ENCODE assay signal across 15 cellular contexts in the genomic region with DNA sequence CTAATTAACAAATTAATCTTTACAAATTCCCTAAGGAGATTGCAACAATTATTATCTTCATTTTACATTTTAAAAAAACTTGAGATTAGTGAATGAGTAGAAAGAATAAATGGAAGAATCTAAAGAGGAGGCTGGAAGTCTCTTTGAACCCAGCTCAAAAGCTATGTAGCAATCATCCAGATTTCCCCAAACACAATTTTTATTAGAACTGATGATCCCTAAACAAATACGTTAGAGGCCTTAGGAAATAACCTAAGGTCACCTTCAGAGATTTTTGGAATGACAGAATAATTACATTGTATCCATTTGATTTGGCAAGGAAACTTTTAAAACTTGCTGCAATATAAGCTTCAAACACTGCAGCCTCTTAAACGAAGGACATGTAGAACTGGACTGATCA.
DNase-seq lines count a peak whose midpoint lies in the region; ATAC-seq and TF ChIP-seq lines count a peak whose summit lies in the region.
"Had no signal": no experiment of that assay in that cellular context is flagged by ENCODE, and none has a peak within 500 bp of the region (broad histone marks: within the 10 kb centered on the region; RNA-seq: fewer than 3 reads in every experiment).

No MANE protein-coding gene starts in this region.

- H3K36me3 Mint-ChIP-seq in endothelial cell (ENCODE audit: low read depth, unreplicated experiment), result no peaks in the 10 kb centered on the region
- H3K36me3 Mint-ChIP-seq: CD4-positive, alpha-beta memory T cell had no signal

- H3K36me3 ChIP-seq in MM.1S (replicated peaks; ENCODE audit: insufficient read depth, low read length), result no peaks in the 10 kb centered on the region
- H3K36me3 ChIP-seq: BE2C, HAP-1 had no signal

- H3K4me2 ChIP-seq in MM.1S (ENCODE audit: low read depth, low read length), result no peak overlapping the region

- no peak overlapping the region for H3K9ac ChIP-seq in MM.1S (ENCODE audit: low read length)

- peak overlapping the region; percentile 88 for H3K27ac Mint-ChIP-seq in endothelial cell (ENCODE audit: unreplicated experiment)
- H3K27ac Mint-ChIP-seq: CD4-positive, alpha-beta memory T cell; HFFc6 had no signal

- H2AFZ ChIP-seq in MM.1S (ENCODE audit: low read length), result no peak overlapping the region

- TF ChIP-seq CTCF in HFF-Myc (IDR thresholded peaks at IDR 0.05; ENCODE audit: low read depth, low read length, missing control alignments) (no peak), endothelial cell (IDR thresholded peaks at IDR 0.05; ENCODE audit: unreplicated experiment) (no peak), fibroblast of villous mesenchyme (IDR thresholded peaks at IDR 0.05; ENCODE audit: insufficient read depth, low read depth, low read length) (no peak), MM.1S (IDR thresholded peaks at IDR 0.05; ENCODE audit: low read length) (no peak)

- H3K27me3 ChIP-seq in MM.1S (replicated peaks; ENCODE audit: insufficient read depth, low read length), result no peaks in the 10 kb centered on the region
- H3K27me3 ChIP-seq: BE2C had no signal

- no peaks in the 10 kb centered on the region for H3K4me1 ChIP-seq in MM.1S (ENCODE audit: low read length)
- H3K4me1 ChIP-seq: BE2C had no signal

- no peaks in the 10 kb centered on the region for H3K9me2 ChIP-seq in MM.1S (replicated peaks; ENCODE audit: insufficient read depth, low read length)

- no peaks in the 10 kb centered on the region for H4K20me1 ChIP-seq in MM.1S (ENCODE audit: insufficient read depth, low read length)

- no peak for ATAC-seq in GM21381 (IDR thresholded peaks at IDR 0.05; ENCODE audit: unreplicated experiment)

- no peaks in the 10 kb centered on the region for H3F3A ChIP-seq in MM.1S (ENCODE audit: insufficient read depth, low read length)

- H3K9me3 Mint-ChIP-seq in endothelial cell (ENCODE audit: unreplicated experiment), result no peaks in the 10 kb centered on the region

- H3K27ac ChIP-seq in MM.1S (ENCODE audit: low read length), result no peak overlapping the region
- H3K27ac ChIP-seq: C4-2B had no signal

- H3K4me1 Mint-ChIP-seq in endothelial cell (ENCODE audit: unreplicated experiment), result peaks cover 26% of the 10 kb centered on the region
- H3K4me1 Mint-ChIP-seq: CD4-positive, alpha-beta memory T cell had no signal

- H3K4me3 ChIP-seq in HFF-Myc (replicated peaks; ENCODE audit: low read depth, low read length) (no peak overlapping the region), fibroblast of villous mesenchyme (ENCODE audit: low read depth, low read length) (no peak overlapping the region), MM.1S (ENCODE audit: low read length) (no peak overlapping the region)
- H3K4me3 ChIP-seq: HAP-1 had no signal

- no peak overlapping the region for H3K4me3 Mint-ChIP-seq in endothelial cell (ENCODE audit: unreplicated experiment)
- H3K4me3 Mint-ChIP-seq: CD4-positive, alpha-beta memory T cell; HFFc6 had no signal

- no peaks in the 10 kb centered on the region for H3K79me2 ChIP-seq in MM.1S (ENCODE audit: low read length)

- DNase-seq in HFF-Myc (ENCODE audit: extremely low read depth, low read depth) (peak; percentile 11), endothelial cell (ENCODE audit: low spot score) (no peak), fibroblast of villous mesenchyme (ENCODE audit: low read depth) (peak; percentile 16), iPS-NIHi11 (ENCODE audit: low spot score) (no peak), SW480 (ENCODE audit: low spot score) (no peak), MM.1S (no peak)
- DNase-seq: BE2C; CD4-positive, alpha-beta memory T cell; DMS153; DMS79 treated with DMSO at 0.1 percent for 48 hours; GDM1 had no signal

- H3K9me3 ChIP-seq in MM.1S (replicated peaks; ENCODE audit: insufficient read depth, low read length), result no peaks in the 10 kb centered on the region
- H3K9me3 ChIP-seq: BE2C, HAP-1 had no signal

- no peaks in the 10 kb centered on the region for H3K27me3 Mint-ChIP-seq in endothelial cell (ENCODE audit: unreplicated experiment)
- H3K27me3 Mint-ChIP-seq: CD4-positive, alpha-beta memory T cell had no signal

Comparison
In these comparisons a context has a peak if more than half of its experiments do, and no peak if none do; other contexts are left out.
1. DNase-seq: peak in HFF-Myc (single experiment) and fibroblast of villous mesenchyme (single experiment); none in endothelial cell (single experiment), iPS-NIHi11 (single experiment), SW480 (single experiment) and MM.1S (single experiment).